Comparison of ENCODE assay signal across 1 cellular context in genomic region chr3:63228087-63228486, GRCh38.
TF ChIP-seq lines count a peak whose summit lies in the region.

No MANE protein-coding gene starts in this region.

TF ChIP-seq in H1, 55 proteins besides CTCF, POLR2A, EP300 and RAD21 (continued from another document):
- TF ChIP-seq USF2 (IDR thresholded peaks at IDR 0.05; ENCODE audit: low read length) = no peak
- TF ChIP-seq ATF2 (IDR thresholded peaks at IDR 0.05; ENCODE audit: low read length) = no peak
- no peak for TF ChIP-seq JUND (IDR thresholded peaks at IDR 0.05; ENCODE audit: low read length)
- TF ChIP-seq ASH2L (IDR thresholded peaks at IDR 0.05; ENCODE audit: low read length) = no peak
- TF ChIP-seq SP4 (IDR thresholded peaks at IDR 0.05; ENCODE audit: low read length) = no peak
- TF ChIP-seq BCL11A (IDR thresholded peaks at IDR 0.05; ENCODE audit: low read depth in 2 of 2, low read length in 2 of 2) = no peak
- TF ChIP-seq, protein P1, sequence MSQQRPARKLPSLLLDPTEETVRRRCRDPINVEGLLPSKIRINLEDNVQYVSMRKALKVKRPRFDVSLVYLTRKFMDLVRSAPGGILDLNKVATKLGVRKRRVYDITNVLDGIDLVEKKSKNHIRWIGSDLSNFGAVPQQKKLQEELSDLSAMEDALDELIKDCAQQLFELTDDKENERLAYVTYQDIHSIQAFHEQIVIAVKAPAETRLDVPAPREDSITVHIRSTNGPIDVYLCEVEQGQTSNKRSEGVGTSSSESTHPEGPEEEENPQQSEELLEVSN (IDR thresholded peaks at IDR 0.05) = no peak
- TF ChIP-seq NRF1 (IDR thresholded peaks at IDR 0.05; ENCODE audit: low read depth, low read length) = no peak
- no peak for TF ChIP-seq GABPA (IDR thresholded peaks at IDR 0.05; ENCODE audit: borderline replicate concordance, insufficient read depth, low read length)
- TF ChIP-seq ZNF274 (IDR thresholded peaks at IDR 0.05; ENCODE audit: borderline replicate concordance, extremely low read depth, low read length) = no peak
TF ChIP-seq in H1: peak in this region for 0.
